ENCODE assay signal across 15 cellular contexts in the genomic region with DNA sequence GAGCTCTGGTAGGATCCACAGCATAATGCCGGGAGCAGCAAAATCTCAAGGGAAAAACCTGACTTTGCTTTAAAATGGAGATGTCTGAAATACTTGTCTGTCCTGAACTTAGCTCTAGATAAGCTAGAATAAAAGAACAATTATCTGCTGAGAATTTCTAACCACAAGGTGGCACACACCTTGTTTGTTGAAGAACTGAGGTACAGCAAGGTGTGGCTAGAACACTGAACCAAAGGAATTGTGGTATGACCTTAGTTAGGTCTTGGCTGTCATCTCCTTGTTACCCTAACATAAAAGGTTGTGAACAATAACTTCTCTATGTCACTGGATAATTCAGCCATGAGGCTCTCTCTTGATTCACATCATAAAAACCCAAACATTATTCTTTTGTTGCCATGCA.
DNase-seq lines count a peak whose midpoint lies in the region; ATAC-seq, FAIRE-seq and TF ChIP-seq lines count a peak whose summit lies in the region.
"Had no signal": no experiment of that assay in that cellular context is flagged by ENCODE, and none has a peak within 500 bp of the region (broad histone marks: within the 10 kb centered on the region; RNA-seq: fewer than 3 reads in every experiment).

No MANE protein-coding gene starts in this region.

- H3K36me3 Mint-ChIP-seq in activated CD8-positive, alpha-beta T cell treated with anti-CD3 and anti-CD28 coated beads, Interleukin-2, amount 10 ng/mL, durations not matched to agents 7 days and 5 days (ENCODE audit: low read depth): no peaks in the 10 kb centered on the region
- no peaks in the 10 kb centered on the region for H3K36me3 Mint-ChIP-seq in activated CD8-positive, alpha-beta T cell treated with anti-CD3 and anti-CD28 coated beads for 36 hours (ENCODE audit: low read depth)
- H3K36me3 Mint-ChIP-seq in stimulated activated memory B cell treated with anti-CD40 and anti-IgM and Interleukin-4, amounts not matched to agents 10 μg/mL and 1 μg/mL and 100 μg/mL, for 72 hours: no peaks in the 10 kb centered on the region

- H3K27me3 Mint-ChIP-seq in activated CD8-positive, alpha-beta T cell treated with anti-CD3 and anti-CD28 coated beads, Interleukin-2, amount 10 ng/mL, durations not matched to agents 7 days and 5 days (ENCODE audit: low read depth): peaks cover 24% of the 10 kb centered on the region
- H3K27me3 Mint-ChIP-seq in activated CD8-positive, alpha-beta T cell treated with anti-CD3 and anti-CD28 coated beads for 36 hours: peaks cover 3% of the 10 kb centered on the region
- no peaks in the 10 kb centered on the region for H3K27me3 Mint-ChIP-seq in stimulated activated memory B cell treated with anti-CD40 and anti-IgM and Interleukin-4, amounts not matched to agents 10 μg/mL and 1 μg/mL and 100 μg/mL, for 72 hours

- H3K9me2 ChIP-seq in GM23248 (ENCODE audit: insufficient read depth): no peaks in the 10 kb centered on the region

- CTCF ChIA-PET in activated CD8-positive, alpha-beta T cell treated with anti-CD3 and anti-CD28 coated beads, Interleukin-2, amount 10 ng/mL, durations not matched to agents 7 days and 5 days (lab: Charles Lee): interaction anchor here (1.2 to 2.6 kb wide), 3 partner anchors 10 to 109 kb away, joined by 3 to 9 read pairs (median 7); no protein-coding TSS in a partner anchor
- CTCF ChIA-PET in activated CD8-positive, alpha-beta T cell treated with anti-CD3 and anti-CD28 coated beads for 36 hours (lab: Charles Lee): interaction anchor here (0.8 to 1.4 kb wide), 3 partner anchors 14 to 222 kb away, joined by 3 read pairs; no protein-coding TSS in a partner anchor

- H3F3A ChIP-seq in GM23248 (ENCODE audit: insufficient read depth): peaks cover 3% of the 10 kb centered on the region; the same call in 1 of the 2 replicates

- H3K36me3 ChIP-seq in iPS DF 6.9 (ENCODE audit: control insufficient read depth, insufficient read depth, low read length) (no peaks in the 10 kb centered on the region), GM23248 (ENCODE audit: low read depth) (no peaks in the 10 kb centered on the region)
- H3K36me3 ChIP-seq: suprapubic skin had no signal

- POLR2A ChIA-PET in activated CD8-positive, alpha-beta T cell treated with anti-CD3 and anti-CD28 coated beads, Interleukin-2, amount 10 ng/mL, durations not matched to agents 7 days and 5 days (lab: Charles Lee): no interaction called here
- POLR2A ChIA-PET in activated CD8-positive, alpha-beta T cell treated with anti-CD3 and anti-CD28 coated beads for 36 hours (lab: Charles Lee): no interaction called here

- H3K4me1 Mint-ChIP-seq in activated CD8-positive, alpha-beta T cell treated with anti-CD3 and anti-CD28 coated beads, Interleukin-2, amount 10 ng/mL, durations not matched to agents 7 days and 5 days (ENCODE audit: low read depth): no peaks in the 10 kb centered on the region
- no peaks in the 10 kb centered on the region for H3K4me1 Mint-ChIP-seq in activated CD8-positive, alpha-beta T cell treated with anti-CD3 and anti-CD28 coated beads for 36 hours (ENCODE audit: low read depth)
- no peaks in the 10 kb centered on the region for H3K4me1 Mint-ChIP-seq in stimulated activated memory B cell treated with anti-CD40 and anti-IgM and Interleukin-4, amounts not matched to agents 10 μg/mL and 1 μg/mL and 100 μg/mL, for 72 hours

- H3K4me3 ChIP-seq in iPS DF 6.9 (ENCODE audit: low read length): no peak overlapping the region
- H3K4me3 ChIP-seq in GM23248: no peak overlapping the region
- H3K4me3 ChIP-seq: suprapubic skin had no signal

- no peak overlapping the region for H2AFZ ChIP-seq in GM23248

- FAIRE-seq in RCC 7860 (lab: Jason Lieb, UNC): no peak

- intact Hi-C loops in activated CD8-positive, alpha-beta T cell treated with anti-CD3 and anti-CD28 coated beads for 36 hours (cut with micrococcal nuclease): no loop called here

- H3K4me2 ChIP-seq in GM23248 (ENCODE audit: unreplicated experiment): no peak overlapping the region

- H3K4me3 Mint-ChIP-seq in activated CD8-positive, alpha-beta T cell treated with anti-CD3 and anti-CD28 coated beads, Interleukin-2, amount 10 ng/mL, durations not matched to agents 7 days and 5 days: no peak overlapping the region
- H3K4me3 Mint-ChIP-seq in activated CD8-positive, alpha-beta T cell treated with anti-CD3 and anti-CD28 coated beads for 36 hours: no peak overlapping the region
- no peak overlapping the region for H3K4me3 Mint-ChIP-seq in stimulated activated memory B cell treated with anti-CD40 and anti-IgM and Interleukin-4, amounts not matched to agents 10 μg/mL and 1 μg/mL and 100 μg/mL, for 72 hours

- no peaks in the 10 kb centered on the region for H3K9me3 ChIP-seq in iPS DF 6.9 (ENCODE audit: control insufficient read depth, insufficient read depth, low read length)
- no peaks in the 10 kb centered on the region for H3K9me3 ChIP-seq in GM23248 (ENCODE audit: low read depth)
- H3K9me3 ChIP-seq: suprapubic skin had no signal

- peaks cover 2% of the 10 kb centered on the region; the same call in 1 of the 2 replicates for H3K4me1 ChIP-seq in iPS DF 6.9 (ENCODE audit: control insufficient read depth, insufficient read depth, low read length)
- H3K4me1 ChIP-seq in GM23248 (ENCODE audit: insufficient read depth): peaks cover 4% of the 10 kb centered on the region

- ATAC-seq in activated CD8-positive, alpha-beta T cell treated with anti-CD3 and anti-CD28 coated beads, Interleukin-2, amount 10 ng/mL, durations not matched to agents 7 days and 5 days: peak; percentile 33
- ATAC-seq in activated CD8-positive, alpha-beta T cell treated with anti-CD3 and anti-CD28 coated beads for 36 hours: no peak
- no peak for ATAC-seq in stimulated activated memory B cell treated with anti-CD40 and anti-IgM and Interleukin-4, amounts not matched to agents 10 μg/mL and 1 μg/mL and 100 μg/mL, for 72 hours
- no peak for ATAC-seq in GM21423 (IDR thresholded peaks at IDR 0.05; ENCODE audit: unreplicated experiment)

- no peaks in the 10 kb centered on the region for H4K20me1 ChIP-seq in GM23248 (ENCODE audit: insufficient read depth)

- H3K9ac ChIP-seq in GM23248: no peak overlapping the region

- in situ Hi-C loops in GM23248 (cut with MboI): no loop called here

- no CpG with 5 or more reads among the region's 1 CpG for WGBS in iPS DF 6.9 (ENCODE audit: insufficient coverage, insufficient read length)
- WGBS in GM23248 (ENCODE audit: low coverage in 1 of 2, low lambda C conversion rate in 2 of 2, missing lambda C conversion rate in 2 of 2), 2 experiments: 92 to 100% methylated on average over 1 of the region's 1 CpG

- no peaks in the 10 kb centered on the region for H3K79me2 ChIP-seq in GM23248 (ENCODE audit: insufficient read depth)

- TF ChIP-seq CTCF in activated CD8-positive, alpha-beta T cell treated with anti-CD3 and anti-CD28 coated beads for 36 hours (IDR thresholded peaks at IDR 0.05): no peak

- no peak for DNase-seq in activated CD8-positive, alpha-beta T cell treated with anti-CD3 and anti-CD28 coated beads, Interleukin-2, amount 10 ng/mL, durations not matched to agents 7 days and 5 days
- no peak for DNase-seq in activated CD8-positive, alpha-beta T cell treated with anti-CD3 and anti-CD28 coated beads for 36 hours
- DNase-seq in RCC 7860 (ENCODE audit: low spot score): peak; percentile 15
- DNase-seq in iPS DF 6.9 (ENCODE audit: low read depth, low spot score): peak; percentile 11
- no peak for DNase-seq in GM23248
- no peak for DNase-seq in effector CD4-positive, alpha-beta T cell
- DNase-seq: activated CD8-positive, alpha-beta memory T cell treated with anti-CD3 and anti-CD28 coated beads, Interleukin-2, amount 50 U/mL, for 4 hours; aorta; hypothalamus; NCI-H1417 treated with DMSO at 0.1 percent for 48 hours; retina; T1000 had no signal

- no peaks in the 10 kb centered on the region for H3K9me3 Mint-ChIP-seq in activated CD8-positive, alpha-beta T cell treated with anti-CD3 and anti-CD28 coated beads, Interleukin-2, amount 10 ng/mL, durations not matched to agents 7 days and 5 days (ENCODE audit: insufficient read depth)
- H3K9me3 Mint-ChIP-seq in activated CD8-positive, alpha-beta T cell treated with anti-CD3 and anti-CD28 coated beads for 36 hours: no peaks in the 10 kb centered on the region
- no peaks in the 10 kb centered on the region for H3K9me3 Mint-ChIP-seq in stimulated activated memory B cell treated with anti-CD40 and anti-IgM and Interleukin-4, amounts not matched to agents 10 μg/mL and 1 μg/mL and 100 μg/mL, for 72 hours

- no peak overlapping the region for H3K27ac Mint-ChIP-seq in activated CD8-positive, alpha-beta T cell treated with anti-CD3 and anti-CD28 coated beads, Interleukin-2, amount 10 ng/mL, durations not matched to agents 7 days and 5 days
- H3K27ac Mint-ChIP-seq in activated CD8-positive, alpha-beta T cell treated with anti-CD3 and anti-CD28 coated beads for 36 hours: no peak overlapping the region
- H3K27ac Mint-ChIP-seq in stimulated activated memory B cell treated with anti-CD40 and anti-IgM and Interleukin-4, amounts not matched to agents 10 μg/mL and 1 μg/mL and 100 μg/mL, for 72 hours: no peak overlapping the region

- H3K27me3 ChIP-seq in iPS DF 6.9 (ENCODE audit: control insufficient read depth, insufficient read depth, low read length): no peaks in the 10 kb centered on the region
- no peaks in the 10 kb centered on the region for H3K27me3 ChIP-seq in GM23248 (replicated peaks; ENCODE audit: insufficient read depth)
- H3K27me3 ChIP-seq: suprapubic skin had no signal

- H3K27ac ChIP-seq in iPS DF 6.9 (ENCODE audit: low read length): no peak overlapping the region
- H3K27ac ChIP-seq in GM23248: no peak overlapping the region
- H3K27ac ChIP-seq: suprapubic skin had no signal

Comparison
In these comparisons a context has a peak if more than half of its experiments do, and no peak if none do; other contexts are left out.
1. DNase-seq: peak in RCC 7860 (single experiment) and iPS DF 6.9 (single experiment); none in activated CD8-positive, alpha-beta T cell treated with anti-CD3 and anti-CD28 coated beads, Interleukin-2, amount 10 ng/mL, durations not matched to agents 7 days and 5 days (single experiment), activated CD8-positive, alpha-beta T cell treated with anti-CD3 and anti-CD28 coated beads for 36 hours (single experiment), GM23248 (single experiment) and effector CD4-positive, alpha-beta T cell (single experiment).